In the genomic region with DNA sequence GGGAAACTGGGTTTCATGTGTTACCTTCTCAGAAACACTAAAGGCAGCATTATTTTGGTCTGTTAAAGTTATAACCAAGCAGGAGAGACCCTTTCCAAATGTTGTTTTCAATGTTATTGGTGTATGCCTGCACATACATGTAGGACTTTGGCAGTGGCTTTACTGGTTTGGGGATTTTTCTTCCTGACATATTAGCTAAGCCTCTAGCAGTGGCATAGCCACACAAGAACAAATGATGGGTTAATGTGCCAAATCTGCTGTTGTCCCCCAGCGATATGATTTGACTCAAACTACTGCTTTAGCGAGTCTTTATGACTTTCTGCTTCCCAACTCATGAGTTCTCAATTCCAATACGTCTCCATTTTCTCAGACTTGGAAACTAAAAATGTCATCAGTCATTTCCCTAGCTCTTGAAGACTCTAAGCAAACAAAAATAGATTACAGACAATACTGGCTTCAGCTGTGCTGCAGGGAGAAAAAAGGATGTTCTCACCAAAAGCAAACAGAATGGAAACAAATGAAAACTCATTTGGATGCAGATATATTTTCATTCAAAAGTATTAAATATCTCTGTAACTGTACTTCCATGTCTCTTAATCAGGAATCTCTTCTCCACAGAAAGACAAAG, we compare ENCODE assay signal across 1 cellular context.
TF ChIP-seq lines count a peak whose summit lies in the region.

No MANE protein-coding gene starts in this region.

TF ChIP-seq in GM23338, 12 proteins besides CTCF, POLR2A, EP300 and RAD21 (continued from another document):
- TF ChIP-seq, protein P1, sequence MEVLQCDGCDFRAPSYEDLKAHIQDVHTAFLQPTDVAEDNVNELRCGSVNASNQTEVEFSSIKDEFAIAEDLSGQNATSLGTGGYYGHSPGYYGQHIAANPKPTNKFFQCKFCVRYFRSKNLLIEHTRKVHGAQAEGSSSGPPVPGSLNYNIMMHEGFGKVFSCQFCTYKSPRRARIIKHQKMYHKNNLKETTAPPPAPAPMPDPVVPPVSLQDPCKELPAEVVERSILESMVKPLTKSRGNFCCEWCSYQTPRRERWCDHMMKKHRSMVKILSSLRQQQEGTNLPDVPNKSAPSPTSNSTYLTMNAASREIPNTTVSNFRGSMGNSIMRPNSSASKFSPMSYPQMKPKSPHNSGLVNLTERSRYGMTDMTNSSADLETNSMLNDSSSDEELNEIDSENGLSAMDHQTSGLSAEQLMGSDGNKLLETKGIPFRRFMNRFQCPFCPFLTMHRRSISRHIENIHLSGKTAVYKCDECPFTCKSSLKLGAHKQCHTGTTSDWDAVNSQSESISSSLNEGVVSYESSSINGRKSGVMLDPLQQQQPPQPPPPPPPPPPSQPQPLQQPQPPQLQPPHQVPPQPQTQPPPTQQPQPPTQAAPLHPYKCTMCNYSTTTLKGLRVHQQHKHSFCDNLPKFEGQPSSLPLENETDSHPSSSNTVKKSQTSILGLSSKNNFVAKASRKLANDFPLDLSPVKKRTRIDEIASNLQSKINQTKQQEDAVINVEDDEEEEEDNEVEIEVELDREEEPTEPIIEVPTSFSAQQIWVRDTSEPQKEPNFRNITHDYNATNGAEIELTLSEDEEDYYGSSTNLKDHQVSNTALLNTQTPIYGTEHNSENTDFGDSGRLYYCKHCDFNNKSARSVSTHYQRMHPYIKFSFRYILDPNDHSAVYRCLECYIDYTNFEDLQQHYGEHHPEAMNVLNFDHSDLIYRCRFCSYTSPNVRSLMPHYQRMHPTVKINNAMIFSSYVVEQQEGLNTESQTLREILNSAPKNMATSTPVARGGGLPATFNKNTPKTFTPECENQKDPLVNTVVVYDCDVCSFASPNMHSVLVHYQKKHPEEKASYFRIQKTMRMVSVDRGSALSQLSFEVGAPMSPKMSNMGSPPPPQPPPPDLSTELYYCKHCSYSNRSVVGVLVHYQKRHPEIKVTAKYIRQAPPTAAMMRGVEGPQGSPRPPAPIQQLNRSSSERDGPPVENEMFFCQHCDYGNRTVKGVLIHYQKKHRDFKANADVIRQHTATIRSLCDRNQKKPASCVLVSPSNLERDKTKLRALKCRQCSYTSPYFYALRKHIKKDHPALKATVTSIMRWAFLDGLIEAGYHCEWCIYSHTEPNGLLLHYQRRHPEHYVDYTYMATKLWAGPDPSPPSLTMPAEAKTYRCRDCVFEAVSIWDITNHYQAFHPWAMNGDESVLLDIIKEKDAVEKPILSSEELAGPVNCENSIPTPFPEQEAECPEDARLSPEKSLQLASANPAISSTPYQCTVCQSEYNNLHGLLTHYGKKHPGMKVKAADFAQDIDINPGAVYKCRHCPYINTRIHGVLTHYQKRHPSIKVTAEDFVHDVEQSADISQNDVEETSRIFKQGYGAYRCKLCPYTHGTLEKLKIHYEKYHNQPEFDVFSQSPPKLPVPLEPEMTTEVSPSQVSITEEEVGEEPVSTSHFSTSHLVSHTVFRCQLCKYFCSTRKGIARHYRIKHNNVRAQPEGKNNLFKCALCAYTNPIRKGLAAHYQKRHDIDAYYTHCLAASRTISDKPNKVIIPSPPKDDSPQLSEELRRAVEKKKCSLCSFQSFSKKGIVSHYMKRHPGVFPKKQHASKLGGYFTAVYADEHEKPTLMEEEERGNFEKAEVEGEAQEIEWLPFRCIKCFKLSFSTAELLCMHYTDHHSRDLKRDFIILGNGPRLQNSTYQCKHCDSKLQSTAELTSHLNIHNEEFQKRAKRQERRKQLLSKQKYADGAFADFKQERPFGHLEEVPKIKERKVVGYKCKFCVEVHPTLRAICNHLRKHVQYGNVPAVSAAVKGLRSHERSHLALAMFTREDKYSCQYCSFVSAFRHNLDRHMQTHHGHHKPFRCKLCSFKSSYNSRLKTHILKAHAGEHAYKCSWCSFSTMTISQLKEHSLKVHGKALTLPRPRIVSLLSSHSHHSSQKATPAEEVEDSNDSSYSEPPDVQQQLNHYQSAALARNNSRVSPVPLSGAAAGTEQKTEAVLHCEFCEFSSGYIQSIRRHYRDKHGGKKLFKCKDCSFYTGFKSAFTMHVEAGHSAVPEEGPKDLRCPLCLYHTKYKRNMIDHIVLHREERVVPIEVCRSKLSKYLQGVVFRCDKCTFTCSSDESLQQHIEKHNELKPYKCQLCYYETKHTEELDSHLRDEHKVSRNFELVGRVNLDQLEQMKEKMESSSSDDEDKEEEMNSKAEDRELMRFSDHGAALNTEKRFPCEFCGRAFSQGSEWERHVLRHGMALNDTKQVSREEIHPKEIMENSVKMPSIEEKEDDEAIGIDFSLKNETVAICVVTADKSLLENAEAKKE (CRISPR knock-in tag; IDR thresholded peaks at IDR 0.05) = no peak
